Comparison of ENCODE assay signal across 1 cellular context in the genomic region with DNA sequence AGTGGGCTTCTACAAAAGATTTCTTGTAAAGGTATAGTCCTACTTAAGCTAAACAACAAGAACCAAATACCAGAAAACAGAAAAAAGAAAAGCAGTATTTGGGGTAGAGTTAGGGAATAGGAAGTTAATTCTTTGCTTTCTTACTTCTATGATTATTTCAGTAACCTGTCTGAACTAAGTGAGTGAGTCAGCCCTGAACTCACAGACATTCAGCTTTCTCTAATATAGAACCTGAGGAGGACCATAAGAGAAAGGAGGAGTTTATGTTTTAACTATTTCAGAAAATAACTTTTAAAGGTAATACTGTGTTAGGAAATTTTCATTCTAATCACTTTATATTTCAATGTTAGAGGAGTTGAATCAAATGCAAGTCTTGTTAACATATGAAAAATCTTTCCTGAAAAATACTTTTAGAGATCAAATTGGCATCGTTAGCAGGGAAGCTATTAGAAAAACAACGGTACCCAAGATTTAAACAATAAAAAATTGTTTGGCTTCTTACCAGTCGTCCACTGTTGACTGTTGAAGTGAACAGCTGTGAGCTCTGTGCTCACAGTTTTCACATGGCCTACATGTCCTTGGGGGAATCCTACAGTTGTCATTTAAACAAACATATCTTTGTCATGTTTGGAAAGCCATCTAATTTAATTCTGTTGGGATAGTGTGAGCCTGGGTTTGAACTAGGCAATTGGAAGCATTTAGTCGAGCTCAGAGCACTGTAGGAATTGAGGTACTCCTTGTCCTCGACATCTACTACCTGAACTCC.
TF ChIP-seq lines count a peak whose summit lies in the region.

No MANE protein-coding gene starts in this region.

TF ChIP-seq in SK-N-SH treated with all-trans-retinoic acid at 6 μM for 48 hours, 23 proteins besides CTCF, POLR2A, EP300 and RAD21 (continued from another document):
- no peak for TF ChIP-seq TSHZ2 (CRISPR knock-in tag; IDR thresholded peaks at IDR 0.05)
- TF ChIP-seq TOX (CRISPR knock-in tag; IDR thresholded peaks at IDR 0.05; ENCODE audit: borderline replicate concordance) = no peak
- TF ChIP-seq ZNF70 (CRISPR knock-in tag; IDR thresholded peaks at IDR 0.05) = no peak
- TF ChIP-seq ZFP30 (CRISPR knock-in tag; IDR thresholded peaks at IDR 0.05) = no peak
- TF ChIP-seq PATZ1 (CRISPR knock-in tag; IDR thresholded peaks at IDR 0.05; ENCODE audit: borderline replicate concordance) = no peak
